In the genomic region with DNA sequence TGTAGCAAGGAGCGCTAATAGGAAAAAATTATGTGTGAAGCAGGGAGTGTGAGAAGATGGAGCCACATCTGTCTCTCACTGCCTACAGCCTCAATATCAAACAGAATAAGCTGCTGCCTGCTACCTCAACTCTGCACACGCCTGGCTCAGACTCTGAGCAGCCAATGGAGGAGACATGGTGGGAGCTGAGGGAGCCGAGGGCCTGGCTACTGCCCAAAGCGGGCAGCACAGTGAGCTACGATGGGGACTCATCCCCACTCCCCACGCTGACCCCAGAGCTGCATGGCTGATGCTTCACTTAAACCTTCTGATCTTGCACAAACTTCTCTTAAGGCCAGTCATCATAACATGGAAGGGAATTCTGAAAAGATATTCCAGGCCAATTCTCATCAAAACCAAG, we compare ENCODE assay signal across 33 cellular contexts. TPM values are rescaled to one million over a fixed set of nuclear protein-coding genes. Genes with fewer than 3 reads are reported as not detected.
"Had no signal": no experiment of that assay in that cellular context is flagged by ENCODE, and none has a peak within 500 bp of the region (broad histone marks: within the 10 kb centered on the region; RNA-seq: fewer than 3 reads in every experiment).

No MANE protein-coding gene starts in this region.

- H2AFZ ChIP-seq: PC-9 had no signal

- H3K4me2 ChIP-seq: KMS-11, PC-9, SK-N-SH had no signal

- H3K9ac ChIP-seq: KMS-11, SK-N-SH had no signal

- H3K9me3 ChIP-seq: MG63, Peyer's patch, SJSA1, SK-N-SH had no signal

- H3K9me2 ChIP-seq: SK-N-SH had no signal

- H3K4me3 ChIP-seq: MG63, PC-9, Peyer's patch, SJSA1 had no signal

- H3K27me3 ChIP-seq: MG63, Peyer's patch, SJSA1 had no signal

- H3K27ac ChIP-seq: KMS-11, PC-9, Peyer's patch, SJSA1 had no signal

- H3K36me3 ChIP-seq: MG63, Peyer's patch, SJSA1 had no signal

- DNase-seq: Kasumi-1, MG63, NCI-H1048, NCI-H1092 treated with DMSO at 0.1 percent for 48 hours, NCI-H1105 treated with DMSO at 0.1 percent for 48 hours, NCI-H1417, NCI-H1436, NCI-H146, NCI-H1694, NCI-H187, NCI-H1930, NCI-H2029 treated with DMSO at 0.1 percent for 48 hours, NCI-H2081 treated with DMSO at 0.1 percent for 48 hours, NCI-H2107, NCI-H2171, NCI-H226, NCI-H446 treated with DMSO at 0.1 percent for 48 hours, NCI-H510A, NCI-H524, NCI-H526, NCI-H69, NCI-H748 treated with DMSO at 0.1 percent for 48 hours, NCI-H82, PC-9, Peyer's patch, Right ventricle myocardium superior, RPMI8226, SHP77 treated with DMSO at 0.1 percent for 48 hours, SK-N-SH had no signal

RNA-seq across cellular contexts. Expression of gene PRSS22, which starts 14.0 kb away (rescaled TPM):
- total RNA-seq: M059J, OCI-LY7, Right ventricle myocardium superior, SJSA1 had no signal
- polyA plus RNA-seq: SK-N-SH had no signal

RNA-seq across cellular contexts. Expression of gene ZG16B, which starts 41.8 kb away (rescaled TPM):
- total RNA-seq: Right ventricle myocardium superior had no signal

RNA-seq across cellular contexts. Expression of gene PRSS21, which starts 54.9 kb away (rescaled TPM):
- total RNA-seq: M059J, Right ventricle myocardium superior, SJSA1 had no signal
- polyA plus RNA-seq: SK-N-SH had no signal
